ENCODE assay signal across 19 cellular contexts in genomic region chr2:233656443-233656842, GRCh38. TPM values are rescaled to one million over a fixed set of nuclear protein-coding genes. Genes with fewer than 3 reads are reported as not detected.
DNase-seq lines count a peak whose midpoint lies in the region; ATAC-seq, FAIRE-seq and TF ChIP-seq lines count a peak whose summit lies in the region.
"Had no signal": no experiment of that assay in that cellular context is flagged by ENCODE, and none has a peak within 500 bp of the region (broad histone marks: within the 10 kb centered on the region; RNA-seq: fewer than 3 reads in every experiment).

No MANE protein-coding gene starts in this region.

- no peak for TF ChIP-seq EP300 in GM12878 (IDR thresholded peaks at IDR 0.05; ENCODE audit: borderline replicate concordance in 1 of 2, control insufficient read depth in 1 of 2, low read depth in 2 of 2, low read length in 2 of 2)

- no peak overlapping the region for H3K4me2 ChIP-seq in GM12878 (ENCODE audit: control insufficient read depth, insufficient read depth)
- H3K4me2 ChIP-seq: A549 had no signal

- no peaks in the 10 kb centered on the region for H3K36me3 ChIP-seq in GM12878 (ENCODE audit: control insufficient read depth in 2 of 2, insufficient read depth in 2 of 2, low read length in 1 of 2)
- H3K36me3 ChIP-seq: BE2C had no signal

- DNase-seq in natural killer cell treated with Interleukin-12 subunit alpha and Interleukin-12 subunit beta and Interleukin-15 and Interleukin-18, amount 100 ng/mL, for 72 hours (ENCODE audit: low spot score) = no peak
- DNase-seq in natural killer cell (no peak), NB4 (ENCODE audit: low read depth) (peak; percentile 9), GM12878 (ENCODE audit: low read depth, low spot score) (no peak), NCI-H2107 treated with DMSO at 0.1 percent for 48 hours (lab: John Stamatoyannopoulos, UW; ENCODE audit: unreplicated experiment) (no peak), NCI-H345 treated with DMSO at 0.1 percent for 48 hours (lab: John Stamatoyannopoulos, UW; ENCODE audit: unreplicated experiment) (no peak)
- DNase-seq in stimulated activated effector memory CD8-positive, alpha-beta T cell treated with anti-CD3 and anti-CD28 coated beads, Interleukin-12 subunit alpha, Interleukin-12 subunit beta, amount 100 ng/mL, for 72 hours (ENCODE audit: low spot score in 2 of 2) = no peak
- DNase-seq in activated T-cell treated with anti-CD3 and anti-CD28 coated beads, Interleukin-2, amount 50 U/mL, for 48 hours = no peak
- DNase-seq: BE2C; Caco-2; CD8-positive, alpha-beta memory T cell; DND-41; GDM1; GOT3; H9 had no signal

- TF ChIP-seq CTCF in natural killer cell (IDR thresholded peaks at IDR 0.05) = no peak
- TF ChIP-seq CTCF in NB4 (IDR thresholded peaks at IDR 0.05; ENCODE audit: low read depth, low read length) = no peak
- TF ChIP-seq CTCF in GM12878 (IDR thresholded peaks at IDR 0.05 in 2 of 3, conservative IDR thresholded peaks at IDR 0.05 in 1 of 3; ENCODE audit: control insufficient read depth in 2 of 3, extremely low read depth in 1 of 3, insufficient read depth in 1 of 3, low read depth in 3 of 3, low read length in 3 of 3) = no peak

- peaks cover 27% of the 10 kb centered on the region in 2 donors for H3K4me1 Mint-ChIP-seq in natural killer cell treated with Interleukin-12 subunit alpha and Interleukin-12 subunit beta and Interleukin-15 and Interleukin-18, amount 100 ng/mL, for 72 hours (ENCODE audit: low read depth in 2 of 2)
- peaks cover 11 to 27% of the 10 kb centered on the region in 2 donors for H3K4me1 Mint-ChIP-seq in natural killer cell
- no peaks in the 10 kb centered on the region for H3K4me1 Mint-ChIP-seq in stimulated activated effector memory CD8-positive, alpha-beta T cell treated with anti-CD3 and anti-CD28 coated beads, Interleukin-12 subunit alpha, Interleukin-12 subunit beta, amount 100 ng/mL, for 72 hours
- H3K4me1 Mint-ChIP-seq: H9 had no signal

- H3K9me3 ChIP-seq in GM12878 (replicated peaks; ENCODE audit: control insufficient read depth, insufficient read depth, low read length) = peaks cover 2% of the 10 kb centered on the region; the same call in 1 of the 3 replicates
- H3K9me3 ChIP-seq: BE2C, Caco-2 had no signal

- no peak overlapping the region for H3K9ac ChIP-seq in GM12878 (ENCODE audit: control insufficient read depth, insufficient read depth, low read length)

- no peak overlapping the region for H3K27ac ChIP-seq in GM12878 (ENCODE audit: control insufficient read depth, insufficient read depth)
- H3K27ac ChIP-seq: C4-2B had no signal

- intact Hi-C loops in natural killer cell (cut with micrococcal nuclease) = no loop called here
- intact Hi-C loops in GM12878 (cut with micrococcal nuclease; ENCODE audit: unreplicated experiment) = no loop called here

- BruUV-seq in GM12878 (replicated peaks; lab: Mats Ljungman, UMichigan) = no TSS peak

- H4K20me1 ChIP-seq in GM12878 (ENCODE audit: control insufficient read depth, insufficient read depth) = no peaks in the 10 kb centered on the region

- no peaks in the 10 kb centered on the region for H3K4me1 ChIP-seq in GM12878 (ENCODE audit: control insufficient read depth, insufficient read depth, low read length)
- H3K4me1 ChIP-seq: A549, BE2C, Caco-2 had no signal

- TF ChIP-seq POLR2A in NB4 (IDR thresholded peaks at IDR 0.05; ENCODE audit: extremely low read depth, insufficient read length) = no peak
- no peak for TF ChIP-seq POLR2A in GM12878 (IDR thresholded peaks at IDR 0.05; ENCODE audit: low read depth, low read length)

- RAD21 ChIA-PET in GM12878 (lab: Charles Lee; ENCODE audit: unreplicated experiment) = no interaction called here

- no peak for TF ChIP-seq RAD21 in GM12878 (IDR thresholded peaks at IDR 0.05; ENCODE audit: insufficient read depth, low read depth, low read length)

- no peaks in the 10 kb centered on the region for H3K36me3 Mint-ChIP-seq in natural killer cell treated with Interleukin-12 subunit alpha and Interleukin-12 subunit beta and Interleukin-15 and Interleukin-18, amount 100 ng/mL, for 72 hours
- H3K36me3 Mint-ChIP-seq in natural killer cell = no peaks in the 10 kb centered on the region
- no peaks in the 10 kb centered on the region for H3K36me3 Mint-ChIP-seq in stimulated activated effector memory CD8-positive, alpha-beta T cell treated with anti-CD3 and anti-CD28 coated beads, Interleukin-12 subunit alpha, Interleukin-12 subunit beta, amount 100 ng/mL, for 72 hours
- H3K36me3 Mint-ChIP-seq: CD8-positive, alpha-beta memory T cell; IgD-negative memory B cell had no signal

- H3K79me2 ChIP-seq in GM12878 (ENCODE audit: control insufficient read depth, insufficient read depth, low read length) = no peaks in the 10 kb centered on the region

- H3K4me3 ChIP-seq in NB4 (ENCODE audit: low read depth, low read length) = no peak overlapping the region
- no peak overlapping the region for H3K4me3 ChIP-seq in GM12878
- H3K4me3 ChIP-seq: A549 had no signal

- H2AFZ ChIP-seq in GM12878 (ENCODE audit: control insufficient read depth, low read depth, low read length) = no peak overlapping the region

- FAIRE-seq in GM12878 (lab: Jason Lieb, UNC) = no peak

- 9% methylated on average over 10 of the region's 10 CpGs for WGBS in GM12878 (ENCODE audit: insufficient coverage, insufficient replicate concordance, low lambda C conversion rate, missing lambda C conversion rate)

- SMC1A ChIA-PET in GM12878 (lab: Charles Lee; ENCODE audit: uncharacterized antibody, unreplicated experiment) = no interaction called here

- H3K27me3 ChIP-seq in GM12878 (replicated peaks in 1 of 2; ENCODE audit: control insufficient read depth in 2 of 2, insufficient read depth in 2 of 2, low read length in 1 of 2) = no peaks in the 10 kb centered on the region

- H3K27me3 Mint-ChIP-seq in natural killer cell treated with Interleukin-12 subunit alpha and Interleukin-12 subunit beta and Interleukin-15 and Interleukin-18, amount 100 ng/mL, for 72 hours = peaks cover 35 to 48% of the 10 kb centered on the region in 2 donors
- peaks cover 16 to 42% of the 10 kb centered on the region in 2 donors for H3K27me3 Mint-ChIP-seq in natural killer cell (ENCODE audit: low read depth in 2 of 2)

- in situ Hi-C loops in GM12878 (cut with MboI) = no loop called here

- peak; percentile 50 to 58 for ATAC-seq in natural killer cell treated with Interleukin-12 subunit alpha and Interleukin-12 subunit beta and Interleukin-15 and Interleukin-18, amount 100 ng/mL, for 72 hours
- ATAC-seq in natural killer cell = no peak
- peak; percentile 61 for ATAC-seq in GM12878
- ATAC-seq in stimulated activated effector memory CD8-positive, alpha-beta T cell treated with anti-CD3 and anti-CD28 coated beads, Interleukin-12 subunit alpha, Interleukin-12 subunit beta, amount 100 ng/mL, for 72 hours = peak; percentile 72
- ATAC-seq: A549 had no signal

- no peak overlapping the region for H3K4me3 Mint-ChIP-seq in natural killer cell treated with Interleukin-12 subunit alpha and Interleukin-12 subunit beta and Interleukin-15 and Interleukin-18, amount 100 ng/mL, for 72 hours
- no peak overlapping the region for H3K4me3 Mint-ChIP-seq in natural killer cell
- no peak overlapping the region for H3K4me3 Mint-ChIP-seq in stimulated activated effector memory CD8-positive, alpha-beta T cell treated with anti-CD3 and anti-CD28 coated beads, Interleukin-12 subunit alpha, Interleukin-12 subunit beta, amount 100 ng/mL, for 72 hours
- H3K4me3 Mint-ChIP-seq: CD8-positive, alpha-beta memory T cell; H9 had no signal

- no peak overlapping the region for H3K27ac Mint-ChIP-seq in natural killer cell treated with Interleukin-12 subunit alpha and Interleukin-12 subunit beta and Interleukin-15 and Interleukin-18, amount 100 ng/mL, for 72 hours
- no peak overlapping the region for H3K27ac Mint-ChIP-seq in natural killer cell
- H3K27ac Mint-ChIP-seq in stimulated activated effector memory CD8-positive, alpha-beta T cell treated with anti-CD3 and anti-CD28 coated beads, Interleukin-12 subunit alpha, Interleukin-12 subunit beta, amount 100 ng/mL, for 72 hours = no peak overlapping the region
- H3K27ac Mint-ChIP-seq: CD8-positive, alpha-beta memory T cell; IgD-negative memory B cell had no signal

- H3K9me3 Mint-ChIP-seq in natural killer cell treated with Interleukin-12 subunit alpha and Interleukin-12 subunit beta and Interleukin-15 and Interleukin-18, amount 100 ng/mL, for 72 hours = no peaks in the 10 kb centered on the region
- H3K9me3 Mint-ChIP-seq in natural killer cell = no peaks in the 10 kb centered on the region
- no peaks in the 10 kb centered on the region for H3K9me3 Mint-ChIP-seq in stimulated activated effector memory CD8-positive, alpha-beta T cell treated with anti-CD3 and anti-CD28 coated beads, Interleukin-12 subunit alpha, Interleukin-12 subunit beta, amount 100 ng/mL, for 72 hours
- H3K9me3 Mint-ChIP-seq: CD8-positive, alpha-beta memory T cell; H9; IgD-negative memory B cell had no signal

- POLR2A ChIA-PET in GM12878 (lab: Charles Lee) = no interaction called here

- CTCF ChIA-PET in GM12878 (lab: Yijun Ruan, JAX) = no interaction called here

RNA-seq across cellular contexts. Expression of gene UGT1A9, which starts 15.3 kb away (rescaled TPM):
- total RNA-seq in natural killer cell treated with Interleukin-12 subunit alpha and Interleukin-12 subunit beta and Interleukin-15 and Interleukin-18, amount 100 ng/mL, for 72 hours = not detected
- not detected for total RNA-seq in natural killer cell
- total RNA-seq in GM12878 (2013; cell fraction: nucleolus; rRNA removed) = 0.20 and 0.21 TPM in 2 replicates
- not detected in 2 replicates for total RNA-seq in GM12878 (2014; rRNA removed)
- total RNA-seq in GM12878 (2014; rRNA removed; fragmentation: Illumina TruSeq; extraction: Trizol) = not detected in 2 replicates
- not detected in 2 replicates for total RNA-seq in GM12878 (2021)
- not detected for polyA plus RNA-seq in GM12878 (2011; ENCODE audit: low read depth)
- polyA plus RNA-seq in GM12878 (2011; rRNA removed) = not detected in 2 replicates
- not detected in 2 replicates for polyA plus RNA-seq in GM12878 (2011; cell fraction: cytosol; rRNA removed)
- not detected in 2 replicates for polyA plus RNA-seq in GM12878 (2011; cell fraction: nucleus; rRNA removed)
- not detected in 2 replicates for polyA plus RNA-seq in GM12878 (2012)
- not detected in 2 replicates for polyA plus RNA-seq in GM12878 (2014; fragmentation: Illumina TruSeq; extraction: Trizol)
- not detected for polyA plus RNA-seq in GM12878 (2014; fragmentation: Nextera tagmentation; extraction: Ambion mirVana)
- polyA plus RNA-seq in GM12878 (2014; rRNA removed) = not detected in 2 replicates
- under 1 TPM in 1 of 2 experiments, not detected in 1; 0.07 TPM for polyA plus RNA-seq in GM12878 (2016; fragmentation: Nextera tagmentation; extraction: Ambion mirVana)
- 0.26 TPM in 1 of 2 replicates, not detected in the other for polyA minus RNA-seq in GM12878 (2011; rRNA and poly(A)+ RNA removed)
- polyA minus RNA-seq in GM12878 (2011; cell fraction: cytosol; rRNA and poly(A)+ RNA removed) = not detected in 2 replicates
- polyA minus RNA-seq in GM12878 (2011; cell fraction: nucleus; rRNA and poly(A)+ RNA removed) = 0.12 TPM in 1 of 2 replicates, not detected in the other
- total RNA-seq: CD8-positive, alpha-beta memory T cell; H9 had no signal
- polyA plus RNA-seq: AG04450; CD8-positive, alpha-beta memory T cell; IgD-negative memory B cell had no signal

RNA-seq across cellular contexts. Expression of gene UGT1A10, which starts 20.2 kb away (rescaled TPM):
- not detected for total RNA-seq in natural killer cell treated with Interleukin-12 subunit alpha and Interleukin-12 subunit beta and Interleukin-15 and Interleukin-18, amount 100 ng/mL, for 72 hours
- total RNA-seq in natural killer cell (not detected), GM12878 (2014; rRNA removed) (not detected in 2 replicates), GM12878 (2014; rRNA removed; fragmentation: Illumina TruSeq; extraction: Trizol) (not detected in 2 replicates), GM12878 (2021) (0.11 TPM in 1 of 2 replicates, not detected in the other)
- 0.77 and 0.91 TPM in 2 replicates for total RNA-seq in GM12878 (2013; cell fraction: nucleolus; rRNA removed)
- polyA plus RNA-seq in GM12878 (2011; ENCODE audit: low read depth) = not detected
- polyA plus RNA-seq in GM12878 (2011; rRNA removed) (not detected in 2 replicates), GM12878 (2014; fragmentation: Illumina TruSeq; extraction: Trizol) (not detected in 2 replicates), GM12878 (2014; fragmentation: Nextera tagmentation; extraction: Ambion mirVana) (not detected), GM12878 (2014; rRNA removed) (not detected in 2 replicates), GM12878 (2016; fragmentation: Nextera tagmentation; extraction: Ambion mirVana) (not detected)
- not detected in 2 replicates for polyA plus RNA-seq in GM12878 (2011; cell fraction: cytosol; rRNA removed)
- polyA plus RNA-seq in GM12878 (2011; cell fraction: nucleus; rRNA removed) = 0.07 TPM in 2 replicates
- polyA plus RNA-seq in GM12878 (2012) = not detected in 2 replicates
- polyA minus RNA-seq in GM12878 (2011; rRNA and poly(A)+ RNA removed) = 0.10 TPM in 1 of 2 replicates, not detected in the other
- not detected in 2 replicates for polyA minus RNA-seq in GM12878 (2011; cell fraction: cytosol; rRNA and poly(A)+ RNA removed)
- polyA minus RNA-seq in GM12878 (2011; cell fraction: nucleus; rRNA and poly(A)+ RNA removed) = 0.12 TPM in 1 of 2 replicates, not detected in the other
- total RNA-seq: CD8-positive, alpha-beta memory T cell; H9 had no signal
- polyA plus RNA-seq: AG04450; CD8-positive, alpha-beta memory T cell; IgD-negative memory B cell had no signal

RNA-seq across cellular contexts. Expression of gene UGT1A7, which starts 25.3 kb away (rescaled TPM):
- total RNA-seq in natural killer cell treated with Interleukin-12 subunit alpha and Interleukin-12 subunit beta and Interleukin-15 and Interleukin-18, amount 100 ng/mL, for 72 hours = not detected
- not detected for total RNA-seq in natural killer cell
- 0.20 and 0.27 TPM in 2 replicates for total RNA-seq in GM12878 (2013; cell fraction: nucleolus; rRNA removed)
- not detected in 2 replicates for total RNA-seq in GM12878 (2014; rRNA removed)
- total RNA-seq in GM12878 (2014; rRNA removed; fragmentation: Illumina TruSeq; extraction: Trizol) = not detected in 2 replicates
- not detected in 2 replicates for total RNA-seq in GM12878 (2021)
- polyA plus RNA-seq in GM12878 (2011; ENCODE audit: low read depth) = not detected
- not detected in 2 replicates for polyA plus RNA-seq in GM12878 (2011; rRNA removed)
- polyA plus RNA-seq in GM12878 (2011; cell fraction: cytosol; rRNA removed) = not detected in 2 replicates
- not detected in 2 replicates for polyA plus RNA-seq in GM12878 (2011; cell fraction: nucleus; rRNA removed)
- not detected in 2 replicates for polyA plus RNA-seq in GM12878 (2012)
- polyA plus RNA-seq in GM12878 (2014; fragmentation: Illumina TruSeq; extraction: Trizol) = not detected in 2 replicates
- polyA plus RNA-seq in GM12878 (2014; fragmentation: Nextera tagmentation; extraction: Ambion mirVana) = not detected
- not detected in 2 replicates for polyA plus RNA-seq in GM12878 (2014; rRNA removed)
- not detected for polyA plus RNA-seq in GM12878 (2016; fragmentation: Nextera tagmentation; extraction: Ambion mirVana)
- polyA minus RNA-seq in GM12878 (2011; rRNA and poly(A)+ RNA removed) = not detected in 2 replicates
- not detected in 2 replicates for polyA minus RNA-seq in GM12878 (2011; cell fraction: cytosol; rRNA and poly(A)+ RNA removed)
- polyA minus RNA-seq in GM12878 (2011; cell fraction: nucleus; rRNA and poly(A)+ RNA removed) = not detected in 2 replicates
- total RNA-seq: CD8-positive, alpha-beta memory T cell; H9 had no signal
- polyA plus RNA-seq: CD8-positive, alpha-beta memory T cell; IgD-negative memory B cell had no signal

RNA-seq across cellular contexts. Expression of gene UGT1A6, which starts 36.2 kb away (rescaled TPM):
- not detected for total RNA-seq in natural killer cell treated with Interleukin-12 subunit alpha and Interleukin-12 subunit beta and Interleukin-15 and Interleukin-18, amount 100 ng/mL, for 72 hours
- not detected for total RNA-seq in natural killer cell
- not detected in 2 replicates for total RNA-seq in GM12878 (2013; cell fraction: nucleolus; rRNA removed)
- total RNA-seq in GM12878 (2014; rRNA removed) = not detected in 2 replicates
- total RNA-seq in GM12878 (2014; rRNA removed; fragmentation: Illumina TruSeq; extraction: Trizol) = not detected in 2 replicates
- not detected in 2 replicates for total RNA-seq in GM12878 (2021)
- polyA plus RNA-seq in GM12878 (2011; ENCODE audit: low read depth) = not detected
- polyA plus RNA-seq in GM12878 (2011; rRNA removed) = not detected in 2 replicates
- not detected in 2 replicates for polyA plus RNA-seq in GM12878 (2011; cell fraction: cytosol; rRNA removed)
- not detected in 2 replicates for polyA plus RNA-seq in GM12878 (2011; cell fraction: nucleus; rRNA removed)
- polyA plus RNA-seq in GM12878 (2012) = not detected in 2 replicates
- polyA plus RNA-seq in GM12878 (2014; fragmentation: Illumina TruSeq; extraction: Trizol) = not detected in 2 replicates
- polyA plus RNA-seq in GM12878 (2014; fragmentation: Nextera tagmentation; extraction: Ambion mirVana) = not detected
- not detected in 2 replicates for polyA plus RNA-seq in GM12878 (2014; rRNA removed)
- not detected for polyA plus RNA-seq in GM12878 (2016; fragmentation: Nextera tagmentation; extraction: Ambion mirVana)
- polyA minus RNA-seq in GM12878 (2011; rRNA and poly(A)+ RNA removed) = not detected in 2 replicates
- not detected in 2 replicates for polyA minus RNA-seq in GM12878 (2011; cell fraction: cytosol; rRNA and poly(A)+ RNA removed)
- not detected in 2 replicates for polyA minus RNA-seq in GM12878 (2011; cell fraction: nucleus; rRNA and poly(A)+ RNA removed)
- total RNA-seq: CD8-positive, alpha-beta memory T cell; H9 had no signal
- polyA plus RNA-seq: AG04450; CD8-positive, alpha-beta memory T cell; IgD-negative memory B cell had no signal

RNA-seq across cellular contexts. Expression of gene UGT1A8, which starts 39.0 kb away (rescaled TPM):
- total RNA-seq in natural killer cell treated with Interleukin-12 subunit alpha and Interleukin-12 subunit beta and Interleukin-15 and Interleukin-18, amount 100 ng/mL, for 72 hours = not detected
- total RNA-seq in natural killer cell (not detected), GM12878 (2014; rRNA removed) (not detected in 2 replicates), GM12878 (2014; rRNA removed; fragmentation: Illumina TruSeq; extraction: Trizol) (not detected in 2 replicates), GM12878 (2021) (not detected in 2 replicates)
- 1.6 and 1.7 TPM in 2 replicates for total RNA-seq in GM12878 (2013; cell fraction: nucleolus; rRNA removed)
- not detected for polyA plus RNA-seq in GM12878 (2011; ENCODE audit: low read depth)
- polyA plus RNA-seq in GM12878 (2011; rRNA removed) (not detected in 2 replicates), GM12878 (2014; fragmentation: Illumina TruSeq; extraction: Trizol) (not detected in 2 replicates), GM12878 (2014; fragmentation: Nextera tagmentation; extraction: Ambion mirVana) (not detected), GM12878 (2014; rRNA removed) (not detected in 2 replicates), GM12878 (2016; fragmentation: Nextera tagmentation; extraction: Ambion mirVana) (not detected)
- polyA plus RNA-seq in GM12878 (2011; cell fraction: cytosol; rRNA removed) = not detected in 2 replicates
- polyA plus RNA-seq in GM12878 (2011; cell fraction: nucleus; rRNA removed) = not detected in 2 replicates
- polyA plus RNA-seq in GM12878 (2012) = not detected in 2 replicates
- 0.05 TPM in 1 of 2 replicates, not detected in the other for polyA minus RNA-seq in GM12878 (2011; rRNA and poly(A)+ RNA removed)
- polyA minus RNA-seq in GM12878 (2011; cell fraction: cytosol; rRNA and poly(A)+ RNA removed) = not detected in 2 replicates
- polyA minus RNA-seq in GM12878 (2011; cell fraction: nucleus; rRNA and poly(A)+ RNA removed) = 0.12 TPM in 1 of 2 replicates, not detected in the other
- total RNA-seq: CD8-positive, alpha-beta memory T cell; H9 had no signal
- polyA plus RNA-seq: AG04450; CD8-positive, alpha-beta memory T cell; IgD-negative memory B cell had no signal

Comparison
In these comparisons a context has a peak if more than half of its experiments do, and no peak if none do; other contexts are left out.
1. ATAC-seq: peak in natural killer cell treated with Interleukin-12 subunit alpha and Interleukin-12 subunit beta and Interleukin-15 and Interleukin-18, amount 100 ng/mL, for 72 hours (2 of 2), GM12878 (single experiment) and stimulated activated effector memory CD8-positive, alpha-beta T cell treated with anti-CD3 and anti-CD28 coated beads, Interleukin-12 subunit alpha, Interleukin-12 subunit beta, amount 100 ng/mL, for 72 hours (single experiment); none in natural killer cell (0 of 3).